In genomic region chr13:29501674-29502073, GRCh38 we compare ENCODE assay signal across 16 cellular contexts.
A peak's percentile ranks its signal among the peaks of the same experiment; 100 is the strongest.
DNase-seq lines count a peak whose midpoint lies in the region; ATAC-seq, FAIRE-seq and TF ChIP-seq lines count a peak whose summit lies in the region.
"Had no signal": no experiment of that assay in that cellular context is flagged by ENCODE, and none has a peak within 500 bp of the region (broad histone marks: within the 10 kb centered on the region; RNA-seq: fewer than 3 reads in every experiment).

No MANE protein-coding gene starts in this region.

- H3K4me2 ChIP-seq in HepG2 (ENCODE audit: low read depth, low read length) (no peak overlapping the region), GM12878 (ENCODE audit: control insufficient read depth, insufficient read depth) (no peak overlapping the region), mesendoderm (ENCODE audit: low read length) (no peak overlapping the region)
- H3K4me2 ChIP-seq: BLaER1 had no signal

- no peak overlapping the region for H2BK120ac ChIP-seq in mesendoderm (ENCODE audit: low read depth, low read length)

- no peak overlapping the region for H3K56ac ChIP-seq in mesendoderm (ENCODE audit: low read length)

- 53% methylated on average over 3 of the region's 4 CpGs for WGBS in HepG2 (ENCODE audit: low lambda C conversion rate)
- 75% methylated on average over 3 of the region's 4 CpGs for WGBS in right lobe of liver (ENCODE audit: insufficient coverage, low coverage, low lambda C conversion rate, missing lambda C conversion rate)
- 56% methylated on average over 4 of the region's 4 CpGs for WGBS in GM12878 (ENCODE audit: insufficient coverage, insufficient replicate concordance, low lambda C conversion rate, missing lambda C conversion rate)
- WGBS in mesendoderm (ENCODE audit: extremely low coverage, insufficient coverage, low lambda C conversion rate): 100% methylated on average over 1 of the region's 4 CpGs

- TF ChIP-seq CTCF in HepG2 (CRISPR knock-in tag; IDR thresholded peaks at IDR 0.05) (no peak), right lobe of liver (IDR thresholded peaks at IDR 0.05) (no peak), GM12878 (IDR thresholded peaks at IDR 0.05 in 2 of 3, conservative IDR thresholded peaks at IDR 0.05 in 1 of 3; ENCODE audit: control insufficient read depth in 2 of 3, extremely low read depth in 1 of 3, insufficient read depth in 1 of 3, low read depth in 3 of 3, low read length in 3 of 3) (no peak)

- intact Hi-C loops in HepG2 (cut with micrococcal nuclease; ENCODE audit: unreplicated experiment): loop anchor here (10.0 kb wide), 1 partner anchor 93 kb away; the partner anchor contains the start of gene SLC7A1
- intact Hi-C loops in right lobe of liver (cut with DNase I): loop anchor here in 1 of 2 donors (10.0 kb wide), 2 partner anchors 213 to 613 kb away; no protein-coding TSS in a partner anchor
- intact Hi-C loops in GM12878 (cut with micrococcal nuclease; ENCODE audit: unreplicated experiment): no loop called here
- intact Hi-C loops in naive thymus-derived CD4-positive, alpha-beta T cell (cut with micrococcal nuclease): no loop called here

- H3K27ac ChIP-seq in HepG2 (ENCODE audit: extremely low read length, insufficient read depth, low read length) (no peak overlapping the region), right lobe of liver (no peak overlapping the region), GM12878 (ENCODE audit: control insufficient read depth, insufficient read depth) (no peak overlapping the region), mesendoderm (ENCODE audit: low read depth, low read length) (no peak overlapping the region)
- no peak overlapping the region for H3K27ac ChIP-seq in naive thymus-derived CD4-positive, alpha-beta T cell (ENCODE audit: low read depth, low read length)
- H3K27ac ChIP-seq: BLaER1 had no signal

- H3K4me1 Mint-ChIP-seq in naive thymus-derived CD4-positive, alpha-beta T cell: peaks cover 0 to 7% (median 5%) of the 10 kb centered on the region in 7 donors

- ATAC-seq in HepG2 (no peak), right lobe of liver (no peak), GM12878 (no peak; the same call in 2 of the 3 replicates)
- peak; percentile 10 for ATAC-seq in naive thymus-derived CD4-positive, alpha-beta T cell

- no peak for DNase-seq in HepG2 (ENCODE audit: low spot score)
- no peak for DNase-seq in right lobe of liver
- DNase-seq in GM12878 (ENCODE audit: low read depth, low spot score): no peak
- no peak for DNase-seq in naive thymus-derived CD4-positive, alpha-beta T cell
- DNase-seq in retina: no peak
- DNase-seq in mesendoderm: no peak
- no peak for DNase-seq in SKM-1 (lab: John Stamatoyannopoulos, UW; ENCODE audit: unreplicated experiment)
- DNase-seq: 8988T; CD4-positive, alpha-beta memory T cell; DMS153; DMS79; GF-D8; H9 had no signal

- H3K9me3 Mint-ChIP-seq in naive thymus-derived CD4-positive, alpha-beta T cell: no peaks in the 10 kb centered on the region
- H3K9me3 Mint-ChIP-seq: CD14-positive monocyte; CD4-positive, alpha-beta memory T cell; H9 had no signal

- no peak overlapping the region for H2BK5ac ChIP-seq in mesendoderm (ENCODE audit: low read length)

- TF ChIP-seq EP300 in HepG2 (IDR thresholded peaks at IDR 0.05; ENCODE audit: low read depth in 2 of 2, low read length in 2 of 2) (no peak), HepG2 (CRISPR knock-in tag; IDR thresholded peaks at IDR 0.05; ENCODE audit: borderline replicate concordance) (no peak), GM12878 (IDR thresholded peaks at IDR 0.05; ENCODE audit: borderline replicate concordance in 1 of 2, control insufficient read depth in 1 of 2, low read depth in 2 of 2, low read length in 2 of 2) (no peak)

- TF ChIP-seq RAD21 in HepG2 (CRISPR knock-in tag; IDR thresholded peaks at IDR 0.05) (no peak), GM12878 (IDR thresholded peaks at IDR 0.05; ENCODE audit: insufficient read depth, low read depth, low read length) (no peak)

- peaks cover 13 to 24% (median 15%) of the 10 kb centered on the region in 5 donors for H3K27me3 Mint-ChIP-seq in naive thymus-derived CD4-positive, alpha-beta T cell

- no peak overlapping the region for H3K27ac Mint-ChIP-seq in naive thymus-derived CD4-positive, alpha-beta T cell
- H3K27ac Mint-ChIP-seq: H9 had no signal

- CTCF ChIA-PET in HepG2 (lab: Yijun Ruan, JAX; ENCODE audit: low intra/inter-chr PET ratio, low total read pairs): no interaction called here
- CTCF ChIA-PET in GM12878 (lab: Yijun Ruan, JAX): no interaction called here
- CTCF ChIA-PET in naive thymus-derived CD4-positive, alpha-beta T cell (lab: Charles Lee): no interaction called here

- SMC1A ChIA-PET in GM12878 (lab: Charles Lee; ENCODE audit: uncharacterized antibody, unreplicated experiment): interaction anchor here (0.6 to 1.1 kb wide), 2 partner anchors 9 to 1296 kb away, joined by 3 read pairs; no protein-coding TSS in a partner anchor

- TF ChIP-seq POLR2A in HepG2 (IDR thresholded peaks at IDR 0.05; ENCODE audit: insufficient read depth in 1 of 2, low read depth in 2 of 2, low read length in 2 of 2) (no peak), right lobe of liver (IDR thresholded peaks at IDR 0.05) (no peak), GM12878 (IDR thresholded peaks at IDR 0.05; ENCODE audit: low read depth, low read length) (no peak)

- H3K4me3 Mint-ChIP-seq in naive thymus-derived CD4-positive, alpha-beta T cell: no peak overlapping the region
- H3K4me3 Mint-ChIP-seq: CD14-positive monocyte; CD4-positive, alpha-beta memory T cell; H9 had no signal

- H3K79me2 ChIP-seq in HepG2 (ENCODE audit: insufficient read depth, low read length): no peaks in the 10 kb centered on the region
- no peaks in the 10 kb centered on the region for H3K79me2 ChIP-seq in GM12878 (ENCODE audit: control insufficient read depth, insufficient read depth, low read length)
- H3K79me2 ChIP-seq in mesendoderm (ENCODE audit: control insufficient read depth, insufficient read depth, low read length): no peaks in the 10 kb centered on the region

- H3K36me3 Mint-ChIP-seq in naive thymus-derived CD4-positive, alpha-beta T cell: no peaks in the 10 kb centered on the region
- H3K36me3 Mint-ChIP-seq: CD14-positive monocyte; CD4-positive, alpha-beta memory T cell had no signal

- in situ Hi-C loops in HepG2 (cut with HindIII; ENCODE audit: extremely low pct_ligation_motif_present, low pct_unique_long_range_greater_than_20kb): loop anchor here (10.0 kb wide), 1 partner anchor 613 kb away; no protein-coding TSS in a partner anchor
- in situ Hi-C loops in GM12878 (cut with MboI): no loop called here

- H3K4me1 ChIP-seq in HepG2 (ENCODE audit: insufficient read depth, low read length): peaks cover 10% of the 10 kb centered on the region; the same call in 1 of the 2 replicates
- no peaks in the 10 kb centered on the region for H3K4me1 ChIP-seq in right lobe of liver
- H3K4me1 ChIP-seq in GM12878 (ENCODE audit: control insufficient read depth, insufficient read depth, low read length): no peaks in the 10 kb centered on the region
- no peaks in the 10 kb centered on the region for H3K4me1 ChIP-seq in naive thymus-derived CD4-positive, alpha-beta T cell (ENCODE audit: control insufficient read depth in 2 of 2, insufficient read depth in 2 of 2, low read length in 2 of 2)
- H3K4me1 ChIP-seq in mesendoderm (ENCODE audit: control insufficient read depth, low read depth, low read length): no peaks in the 10 kb centered on the region

- H2BK15ac ChIP-seq in mesendoderm (replicated peaks; ENCODE audit: low read depth): no peak overlapping the region

- H3K27me3 ChIP-seq in HepG2 (ENCODE audit: control insufficient read depth in 1 of 2, insufficient read depth in 2 of 2, low read length in 2 of 2) (peaks cover 9 to 49% of the 10 kb centered on the region in 2 experiments; a peak in 4 of 5 replicates), right lobe of liver (no peaks in the 10 kb centered on the region), GM12878 (replicated peaks in 1 of 2; ENCODE audit: control insufficient read depth in 2 of 2, insufficient read depth in 2 of 2, low read length in 1 of 2) (no peaks in the 10 kb centered on the region), mesendoderm (ENCODE audit: insufficient read depth, low read length, poor library complexity) (no peaks in the 10 kb centered on the region)
- no peaks in the 10 kb centered on the region for H3K27me3 ChIP-seq in naive thymus-derived CD4-positive, alpha-beta T cell (ENCODE audit: control insufficient read depth in 2 of 2, insufficient read depth in 2 of 2, low read length in 2 of 2)
- H3K27me3 ChIP-seq: BLaER1 had no signal

- FAIRE-seq in HepG2 (lab: Jason Lieb, UNC): no peak
- no peak for FAIRE-seq in GM12878 (lab: Jason Lieb, UNC)
- FAIRE-seq: H1 had no signal

- RAD21 ChIA-PET in GM12878 (lab: Charles Lee; ENCODE audit: unreplicated experiment): no interaction called here

- POLR2A ChIA-PET in HepG2 (lab: Yijun Ruan, JAX): no interaction called here
- POLR2A ChIA-PET in GM12878 (lab: Charles Lee): no interaction called here
- POLR2A ChIA-PET in naive thymus-derived CD4-positive, alpha-beta T cell (lab: Charles Lee): no interaction called here

- no peaks in the 10 kb centered on the region for H3K79me1 ChIP-seq in mesendoderm (ENCODE audit: low read length)

- H3K9ac ChIP-seq in HepG2 (ENCODE audit: insufficient read depth, low read depth, low read length) (no peak overlapping the region), GM12878 (ENCODE audit: control insufficient read depth, insufficient read depth, low read length) (no peak overlapping the region), mesendoderm (ENCODE audit: low read length) (no peak overlapping the region)
- H3K9ac ChIP-seq: BLaER1 had no signal

- H3K9me3 ChIP-seq in HepG2 (ENCODE audit: low read length) (no peaks in the 10 kb centered on the region), right lobe of liver (no peaks in the 10 kb centered on the region), GM12878 (replicated peaks; ENCODE audit: control insufficient read depth, insufficient read depth, low read length) (no peaks in the 10 kb centered on the region)
- no peaks in the 10 kb centered on the region for H3K9me3 ChIP-seq in naive thymus-derived CD4-positive, alpha-beta T cell (ENCODE audit: control insufficient read depth in 2 of 3, low read length in 3 of 3)
- H3K9me3 ChIP-seq: BLaER1 had no signal

- H3K36me3 ChIP-seq in HepG2 (replicated peaks in 1 of 2; ENCODE audit: control insufficient read depth in 1 of 2, insufficient read depth in 2 of 2, low read length in 2 of 2): no peaks in the 10 kb centered on the region
- H3K36me3 ChIP-seq in right lobe of liver: no peaks in the 10 kb centered on the region
- H3K36me3 ChIP-seq in GM12878 (ENCODE audit: control insufficient read depth in 2 of 2, insufficient read depth in 2 of 2, low read length in 1 of 2): no peaks in the 10 kb centered on the region
- H3K36me3 ChIP-seq in naive thymus-derived CD4-positive, alpha-beta T cell (ENCODE audit: control insufficient read depth in 2 of 3, insufficient read depth in 3 of 3, low read length in 3 of 3): no peaks in the 10 kb centered on the region
- no peaks in the 10 kb centered on the region for H3K36me3 ChIP-seq in mesendoderm (ENCODE audit: control insufficient read depth, insufficient read depth, low read length)
- H3K36me3 ChIP-seq: BLaER1 had no signal

- no peak overlapping the region for H2AK5ac ChIP-seq in mesendoderm (ENCODE audit: low read length)

- no peaks in the 10 kb centered on the region for H4K20me1 ChIP-seq in HepG2 (ENCODE audit: insufficient read depth, low read length)
- H4K20me1 ChIP-seq in GM12878 (ENCODE audit: control insufficient read depth, insufficient read depth): no peaks in the 10 kb centered on the region

- H4K5ac ChIP-seq in mesendoderm (ENCODE audit: low read length): no peak overlapping the region

- BruUV-seq in HepG2 (replicated peaks; lab: Mats Ljungman, UMichigan) (no TSS peak), GM12878 (replicated peaks; lab: Mats Ljungman, UMichigan) (no TSS peak)

- no peak overlapping the region for H3K18ac ChIP-seq in mesendoderm (ENCODE audit: low read length)

- no peak overlapping the region for H3K23ac ChIP-seq in mesendoderm (ENCODE audit: low read length)

- H3K4me3 ChIP-seq in HepG2 (replicated peaks in 1 of 3; ENCODE audit: insufficient read depth in 1 of 3, low read depth in 2 of 3, low read length in 3 of 3) (no peak overlapping the region), right lobe of liver (no peak overlapping the region), GM12878 (no peak overlapping the region), mesendoderm (ENCODE audit: low read length) (no peak overlapping the region)
- H3K4me3 ChIP-seq in naive thymus-derived CD4-positive, alpha-beta T cell (ENCODE audit: low read length): no peak overlapping the region
- H3K4me3 ChIP-seq: BLaER1 had no signal

- H2AFZ ChIP-seq in HepG2 (ENCODE audit: low read length): no peak overlapping the region
- H2AFZ ChIP-seq in GM12878 (ENCODE audit: control insufficient read depth, low read depth, low read length): no peak overlapping the region

- H3K4ac ChIP-seq in mesendoderm (ENCODE audit: low read depth, low read length): no peak overlapping the region

- H4K8ac ChIP-seq in mesendoderm (ENCODE audit: low read depth, low read length): no peak overlapping the region

Comparison
In these comparisons a context has a peak if more than half of its experiments do, and no peak if none do; other contexts are left out.
1. Of the 75 proteins assayed by ChIP-seq in both HepG2 and GM12878: peak only in HepG2: POLR2AphosphoS2; only in GM12878: BCL3; in both: none; in neither: 73.